ENCODE assay signal across 1 cellular context in the genomic region with DNA sequence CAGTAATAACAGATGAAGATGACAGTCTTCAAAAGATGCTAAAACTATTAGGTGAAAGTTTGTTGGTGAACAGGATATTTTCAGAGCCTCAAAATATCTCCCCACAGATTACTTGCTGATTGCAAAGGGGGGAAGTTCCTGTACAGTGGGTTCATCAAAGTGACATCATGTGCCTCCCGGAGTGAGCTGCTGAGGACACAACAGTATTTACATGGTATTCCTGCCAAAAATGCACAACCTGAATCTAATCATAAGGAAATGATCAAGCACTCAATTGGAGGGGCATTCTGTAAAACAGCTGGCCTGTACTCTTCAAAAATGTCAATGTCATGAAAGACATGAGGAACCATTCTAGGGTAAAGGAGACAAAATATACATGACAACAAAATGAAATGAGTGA.
TF ChIP-seq lines count a peak whose summit lies in the region.

No MANE protein-coding gene starts in this region.

TF ChIP-seq in HEK293, 187 proteins besides CTCF, POLR2A, EP300 and RAD21 (continued from another document):
- TF ChIP-seq ZNF530 (tag by site-specific recombination; IDR thresholded peaks at IDR 0.05; ENCODE audit: low read depth), result no peak
- TF ChIP-seq, protein P1, sequence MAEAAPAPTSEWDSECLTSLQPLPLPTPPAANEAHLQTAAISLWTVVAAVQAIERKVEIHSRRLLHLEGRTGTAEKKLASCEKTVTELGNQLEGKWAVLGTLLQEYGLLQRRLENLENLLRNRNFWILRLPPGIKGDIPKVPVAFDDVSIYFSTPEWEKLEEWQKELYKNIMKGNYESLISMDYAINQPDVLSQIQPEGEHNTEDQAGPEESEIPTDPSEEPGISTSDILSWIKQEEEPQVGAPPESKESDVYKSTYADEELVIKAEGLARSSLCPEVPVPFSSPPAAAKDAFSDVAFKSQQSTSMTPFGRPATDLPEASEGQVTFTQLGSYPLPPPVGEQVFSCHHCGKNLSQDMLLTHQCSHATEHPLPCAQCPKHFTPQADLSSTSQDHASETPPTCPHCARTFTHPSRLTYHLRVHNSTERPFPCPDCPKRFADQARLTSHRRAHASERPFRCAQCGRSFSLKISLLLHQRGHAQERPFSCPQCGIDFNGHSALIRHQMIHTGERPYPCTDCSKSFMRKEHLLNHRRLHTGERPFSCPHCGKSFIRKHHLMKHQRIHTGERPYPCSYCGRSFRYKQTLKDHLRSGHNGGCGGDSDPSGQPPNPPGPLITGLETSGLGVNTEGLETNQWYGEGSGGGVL (tag by site-specific recombination; IDR thresholded peaks at IDR 0.05), result peak; percentile 22; the same call in 1 of the 2 replicates
- TF ChIP-seq, protein P2, sequence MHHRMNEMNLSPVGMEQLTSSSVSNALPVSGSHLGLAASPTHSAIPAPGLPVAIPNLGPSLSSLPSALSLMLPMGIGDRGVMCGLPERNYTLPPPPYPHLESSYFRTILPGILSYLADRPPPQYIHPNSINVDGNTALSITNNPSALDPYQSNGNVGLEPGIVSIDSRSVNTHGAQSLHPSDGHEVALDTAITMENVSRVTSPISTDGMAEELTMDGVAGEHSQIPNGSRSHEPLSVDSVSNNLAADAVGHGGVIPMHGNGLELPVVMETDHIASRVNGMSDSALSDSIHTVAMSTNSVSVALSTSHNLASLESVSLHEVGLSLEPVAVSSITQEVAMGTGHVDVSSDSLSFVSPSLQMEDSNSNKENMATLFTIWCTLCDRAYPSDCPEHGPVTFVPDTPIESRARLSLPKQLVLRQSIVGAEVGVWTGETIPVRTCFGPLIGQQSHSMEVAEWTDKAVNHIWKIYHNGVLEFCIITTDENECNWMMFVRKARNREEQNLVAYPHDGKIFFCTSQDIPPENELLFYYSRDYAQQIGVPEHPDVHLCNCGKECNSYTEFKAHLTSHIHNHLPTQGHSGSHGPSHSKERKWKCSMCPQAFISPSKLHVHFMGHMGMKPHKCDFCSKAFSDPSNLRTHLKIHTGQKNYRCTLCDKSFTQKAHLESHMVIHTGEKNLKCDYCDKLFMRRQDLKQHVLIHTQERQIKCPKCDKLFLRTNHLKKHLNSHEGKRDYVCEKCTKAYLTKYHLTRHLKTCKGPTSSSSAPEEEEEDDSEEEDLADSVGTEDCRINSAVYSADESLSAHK (tag by site-specific recombination; IDR thresholded peaks at IDR 0.05), result no peak
- no peak for TF ChIP-seq ZBTB20 (tag by site-specific recombination; IDR thresholded peaks at IDR 0.05)
TF ChIP-seq in HEK293: peak in this region for 2.
